Comparison of ENCODE assay signal across 12 cellular contexts in genomic region chr16:74438492-74438979, GRCh38. TPM values are rescaled to one million over a fixed set of nuclear protein-coding genes. Genes with fewer than 3 reads are reported as not detected.
A peak's percentile ranks its signal among the peaks of the same experiment; 100 is the strongest.
DNase-seq lines count a peak whose midpoint lies in the region; ATAC-seq lines count a peak whose summit lies in the region.
"Had no signal": no experiment of that assay in that cellular context is flagged by ENCODE, and none has a peak within 500 bp of the region (broad histone marks: within the 10 kb centered on the region; RNA-seq: fewer than 3 reads in every experiment).

No MANE protein-coding gene starts in this region.

- ATAC-seq in activated T-cell treated with anti-CD3 and anti-CD28 coated beads, Interleukin-2, amount 50 U/mL, for 72 hours (replicated peaks in 1 of 2), result peak; percentile 78 to 95
- peak; percentile 58 to 77 (median 69) for ATAC-seq in T-cell (replicated peaks in 1 of 4)
- ATAC-seq in stimulated activated naive CD8-positive, alpha-beta T cell treated with anti-CD3 and anti-CD28 coated beads, Interleukin-15, Interleukin-2, amounts not matched to agents 100 U/mL and 50 U/mL, for 24 hours, result peak; percentile 89

- H3K36me3 Mint-ChIP-seq in activated T-cell treated with anti-CD3 and anti-CD28 coated beads, Interleukin-2, amount 50 U/mL, for 72 hours (ENCODE audit: insufficient read depth in 2 of 2), result peaks cover 2 to 5% of the 10 kb centered on the region in 2 donors
- H3K36me3 Mint-ChIP-seq in T-cell, result peaks cover 17% of the 10 kb centered on the region

- peak in 1 of 2 donors; percentile 23 for DNase-seq in activated T-cell treated with anti-CD3 and anti-CD28 coated beads, Interleukin-2, amount 50 U/mL, for 72 hours
- no peak for DNase-seq in activated T-cell treated with anti-CD3 and anti-CD28 coated beads for 4 hours
- DNase-seq in T-cell, result no peak
- peak; percentile 26 for DNase-seq in central memory CD4-positive, alpha-beta T cell
- DNase-seq in stimulated activated naive CD8-positive, alpha-beta T cell treated with anti-CD3 and anti-CD28 coated beads, Interleukin-15, Interleukin-2, amounts not matched to agents 100 U/mL and 50 U/mL, for 24 hours, result no peak
- no peak for DNase-seq in NCI-H774 (lab: John Stamatoyannopoulos, UW)
- no peak for DNase-seq in AML-193 (lab: John Stamatoyannopoulos, UW)
- no peak for DNase-seq in GOT3 (lab: John Stamatoyannopoulos, UW)
- DNase-seq: NCI-H1092 treated with DMSO at 0.1 percent for 48 hours, occipital lobe, Right ventricle myocardium superior had no signal

- peak overlapping the region; percentile 25 for H3K27ac Mint-ChIP-seq in activated T-cell treated with anti-CD3 and anti-CD28 coated beads, Interleukin-2, amount 50 U/mL, for 72 hours
- peak overlapping the region; percentile 82 to 87 for H3K27ac Mint-ChIP-seq in T-cell
- H3K27ac Mint-ChIP-seq: memory B cell had no signal

- H3K4me1 Mint-ChIP-seq in activated T-cell treated with anti-CD3 and anti-CD28 coated beads, Interleukin-2, amount 50 U/mL, for 72 hours (ENCODE audit: low read depth), result peaks cover 13% of the 10 kb centered on the region
- H3K4me1 Mint-ChIP-seq in T-cell, result peaks cover 12 to 33% (median 20%) of the 10 kb centered on the region in 3 donors
- H3K4me1 Mint-ChIP-seq: memory B cell had no signal

- CTCF ChIA-PET in T-cell (lab: Charles Lee), result interaction anchor here in 1 of 2 donors (0.5 to 1.0 kb wide), 2 partner anchors 30 to 130 kb away, joined by 3 read pairs; no protein-coding TSS in a partner anchor

- peaks cover 0 to 6% of the 10 kb centered on the region in 2 donors for H3K9me3 Mint-ChIP-seq in activated T-cell treated with anti-CD3 and anti-CD28 coated beads, Interleukin-2, amount 50 U/mL, for 72 hours
- H3K9me3 Mint-ChIP-seq in T-cell, result peaks cover 5 to 8% (median 5%) of the 10 kb centered on the region in 3 donors

- POLR2A ChIA-PET in T-cell (lab: Charles Lee), result interaction anchor here in 1 of 2 donors (0.6 kb wide), 1 partner anchor 56 kb away, joined by 5 read pairs; no protein-coding TSS in a partner anchor

- peak overlapping the region; percentile 31 to 55 for H3K4me3 Mint-ChIP-seq in activated T-cell treated with anti-CD3 and anti-CD28 coated beads, Interleukin-2, amount 50 U/mL, for 72 hours
- H3K4me3 Mint-ChIP-seq in T-cell, result peak overlapping the region in 2 of 3 donors; percentile 3 to 52
- H3K4me3 Mint-ChIP-seq: memory B cell had no signal

- no peaks in the 10 kb centered on the region for H3K27me3 Mint-ChIP-seq in activated T-cell treated with anti-CD3 and anti-CD28 coated beads, Interleukin-2, amount 50 U/mL, for 72 hours (ENCODE audit: low read depth)
- no peaks in the 10 kb centered on the region for H3K27me3 Mint-ChIP-seq in T-cell
- H3K27me3 Mint-ChIP-seq: memory B cell had no signal

RNA-seq across cellular contexts. Expression of gene CLEC18B, which starts 17.3 kb away (rescaled TPM):
- total RNA-seq in activated T-cell treated with anti-CD3 and anti-CD28 coated beads, Interleukin-2, amount 50 U/mL, for 72 hours, result 1 to 10 TPM; 2.1 to 2.4 TPM
- total RNA-seq in T-cell, result 1 to 10 TPM in 4 of 5 donors, under 1 TPM in 1; 0.79 to 6.2 (median 3.4) TPM
